8 cellular contexts compared by ENCODE assay signal in the genomic region with DNA sequence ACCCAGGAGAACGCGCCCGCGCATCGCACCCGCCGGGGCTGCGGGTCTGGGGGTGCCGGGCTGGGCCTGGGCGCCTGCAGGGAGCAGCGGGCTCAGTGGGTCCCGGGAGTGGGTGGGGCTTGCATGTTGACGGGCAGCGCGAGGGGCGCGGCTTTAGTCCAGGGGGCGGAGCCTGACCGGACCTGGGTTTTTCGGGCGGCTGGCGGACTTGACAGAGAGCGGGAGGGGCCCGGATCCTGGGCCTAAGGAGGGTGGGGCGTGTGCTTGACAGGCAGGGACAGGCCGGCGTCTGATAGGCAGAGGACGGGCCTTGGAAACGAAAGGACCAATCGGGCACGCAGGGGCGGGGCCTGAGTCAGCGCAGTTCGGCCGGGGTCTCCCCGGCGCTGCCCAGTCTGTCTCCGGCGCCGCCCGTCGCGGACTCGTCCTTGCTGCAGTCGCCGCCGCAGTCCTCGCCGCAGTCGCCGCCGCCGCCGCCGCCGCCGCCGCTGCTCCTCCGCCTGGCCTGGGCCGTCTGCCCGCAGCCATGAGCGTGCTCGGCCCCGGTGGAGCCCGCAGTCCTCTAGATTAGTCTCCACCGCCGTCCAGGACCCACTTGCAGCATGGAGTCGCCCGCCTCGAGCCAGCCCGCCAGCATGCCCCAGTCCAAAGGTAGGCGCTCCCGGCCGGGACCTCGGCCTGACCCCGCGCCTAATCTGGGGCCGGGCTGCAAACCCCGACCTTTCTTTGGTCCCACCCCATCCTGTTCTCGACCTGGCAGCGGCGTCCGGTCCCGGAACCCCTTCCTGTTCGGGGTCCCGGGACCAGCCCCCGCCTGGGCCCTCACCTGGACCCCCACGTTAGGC. TPM values are rescaled to one million over a fixed set of nuclear protein-coding genes. Genes with fewer than 3 reads are reported as not detected.
DNase-seq lines count a peak whose midpoint lies in the region; ATAC-seq and TF ChIP-seq lines count a peak whose summit lies in the region.

TSS of gene MAP2K3 (plus strand) at position 393 of the 845 bp plus-strand sequence. CDS start at position 603, 210 bp downstream.

- peak within 1 kb of the TSS; percentile 96 for H3K4me3 Mint-ChIP-seq in activated T-cell treated with anti-CD3 and anti-CD28 coated beads, Interleukin-2, amount 50 U/mL, for 4 hours

- peaks cover 53% of the 10 kb centered on the region for H3K4me1 Mint-ChIP-seq in activated T-cell treated with anti-CD3 and anti-CD28 coated beads, Interleukin-2, amount 50 U/mL, for 4 hours (ENCODE audit: low read depth)

- ATAC-seq in GM21717 (IDR thresholded peaks at IDR 0.05; ENCODE audit: unreplicated experiment) (peak; percentile 75), Panc1 (peak; percentile 83), esophagus mucosa (peak; percentile 76)
- peak; percentile 79 for ATAC-seq in activated T-cell treated with anti-CD3 and anti-CD28 coated beads, Interleukin-2, amount 50 U/mL, for 4 hours

- POLR2A ChIA-PET in Panc1 (lab: Charles Lee) = interaction anchor here (0.6 kb wide), 1 partner anchor 29 kb away, joined by 3 read pairs; no protein-coding TSS in a partner anchor

- H3K36me3 Mint-ChIP-seq in activated T-cell treated with anti-CD3 and anti-CD28 coated beads, Interleukin-2, amount 50 U/mL, for 4 hours (ENCODE audit: insufficient read depth) = peaks cover 11% of the 10 kb centered on the region

- BruUV-seq in Panc1 (replicated peaks; lab: Mats Ljungman, UMichigan) = no TSS peak

- H3K9me3 ChIP-seq in Panc1 (ENCODE audit: control insufficient read depth, insufficient read depth, low read depth, low read length) (no peaks in the 10 kb centered on the region), muscle layer of duodenum (ENCODE audit: control insufficient read depth in 1 of 2, low read length in 2 of 2) (no peaks in the 10 kb centered on the region)

- H3K4me3 ChIP-seq in Panc1 (ENCODE audit: low read depth in 2 of 2, low read length in 2 of 2) = peak within 1 kb of the TSS; percentile 65 to 75
- peak within 1 kb of the TSS; percentile 96 to 98 for H3K4me3 ChIP-seq in muscle layer of duodenum (ENCODE audit: low read depth in 1 of 2, low read length in 2 of 2)

- H3K4me1 ChIP-seq in Panc1 (ENCODE audit: control insufficient read depth, insufficient read depth, low read length) (peaks cover 37% of the 10 kb centered on the region), muscle layer of duodenum (ENCODE audit: control insufficient read depth in 1 of 2, insufficient read depth in 2 of 2, low read length in 2 of 2) (peaks cover 25 to 36% of the 10 kb centered on the region in 2 donors)

- no peak for TF ChIP-seq CTCF in Panc1 (IDR thresholded peaks at IDR 0.05)

- in situ Hi-C loops in KBM-7 (cut with MboI; ENCODE audit: low pct_unique_long_range_greater_than_20kb, low sequenced_read_pairs) = no loop called here
- in situ Hi-C loops in Panc1 (cut with HindIII; ENCODE audit: low pct_unique_long_range_greater_than_20kb, low sequenced_read_pairs) = no loop called here

- no peaks in the 10 kb centered on the region for H3K9me3 Mint-ChIP-seq in activated T-cell treated with anti-CD3 and anti-CD28 coated beads, Interleukin-2, amount 50 U/mL, for 4 hours

- H3K27ac ChIP-seq in Panc1 (ENCODE audit: low read length) = peak within 1 kb of the TSS; percentile 90
- H3K27ac ChIP-seq in muscle layer of duodenum (ENCODE audit: low read length) = peak within 1 kb of the TSS; percentile 99

- no peaks in the 10 kb centered on the region for H3K27me3 ChIP-seq in Panc1 (ENCODE audit: control insufficient read depth, insufficient read depth, low read length)
- no peaks in the 10 kb centered on the region for H3K27me3 ChIP-seq in muscle layer of duodenum (ENCODE audit: low read depth, low read length)

- CTCF ChIA-PET in Panc1 (lab: Charles Lee) = interaction anchor here (0.7 kb wide), 1 partner anchor 165 kb away, joined by 6 read pairs; no protein-coding TSS in a partner anchor

- H3K36me3 ChIP-seq in Panc1 (ENCODE audit: control insufficient read depth, insufficient read depth, low read length) (peaks cover 2% of the 10 kb centered on the region; the same call in 1 of the 2 replicates), muscle layer of duodenum (ENCODE audit: control insufficient read depth in 1 of 2, insufficient read depth in 2 of 2, low read length in 2 of 2) (peaks cover 0 to 4% of the 10 kb centered on the region in 2 donors)

- intact Hi-C loops in Panc1 (cut with micrococcal nuclease; ENCODE audit: unreplicated experiment) = loop anchor here (10.0 kb wide), 1 partner anchor 160 kb away; the partner anchor contains the start of gene DHRS7B

- DNase-seq in DMS153 treated with DMSO at 0.1 percent for 48 hours (lab: John Stamatoyannopoulos, UW; ENCODE audit: unreplicated experiment) = peak; percentile 69
- peak; percentile 99 for DNase-seq in KBM-7
- peak; percentile 85 for DNase-seq in Panc1 (ENCODE audit: low read depth, low spot score)
- peak; percentile 96 for DNase-seq in activated T-cell treated with anti-CD3 and anti-CD28 coated beads, Interleukin-2, amount 50 U/mL, for 4 hours
- DNase-seq in stimulated activated CD8-positive, alpha-beta memory T cell treated with anti-CD3 and anti-CD28 coated beads, Interleukin-7, amount 100 ng/mL, for 4 hours (ENCODE audit: low read depth in 2 of 2) = peak; percentile 96 to 98

- H3K27me3 Mint-ChIP-seq in activated T-cell treated with anti-CD3 and anti-CD28 coated beads, Interleukin-2, amount 50 U/mL, for 4 hours (ENCODE audit: low read depth) = no peaks in the 10 kb centered on the region

RNA-seq across cellular contexts. Expression of gene MAP2K3, which starts in this region (rescaled TPM):
- total RNA-seq in Panc1 (2021; ENCODE audit: unreplicated experiment) (44.4 TPM), esophagus mucosa (41.3 TPM)
- 46.3 TPM for polyA plus RNA-seq in Panc1 (2012; ENCODE audit: insufficient read length)
- total RNA-seq in activated T-cell treated with anti-CD3 and anti-CD28 coated beads, Interleukin-2, amount 50 U/mL, for 4 hours = 100 to 1,000 TPM; 216 to 260 (median 253) TPM

Comparison
In these comparisons a context has a peak if more than half of its experiments do, and no peak if none do; other contexts are left out.
1. Peak in every context shown above with its lines: DNase-seq, ATAC-seq, H3K4me3 ChIP-seq and H3K27ac ChIP-seq.